Comparison of ENCODE assay signal across 22 cellular contexts in genomic region chr6:55892749-55893357, GRCh38.
"Had no signal": no experiment of that assay in that cellular context is flagged by ENCODE, and none has a peak within 500 bp of the region (broad histone marks: within the 10 kb centered on the region; RNA-seq: fewer than 3 reads in every experiment).

No MANE protein-coding gene starts in this region.

- DNase-seq: activated CD4-positive, alpha-beta T cell treated with anti-CD3 and anti-CD28 coated beads for 48 hours; activated CD4-positive, alpha-beta T cell treated with anti-CD3 and anti-CD28 coated beads, Interleukin-2, amount 50 U/mL, for 48 hours; activated CD8-positive, alpha-beta memory T cell treated with anti-CD3 and anti-CD28 coated beads for 24 hours; activated effector memory CD4-positive, alpha-beta T cell treated with Interleukin-2 at 50 U/mL for 16 hours; activated naive CD4-positive, alpha-beta T cell treated with Interleukin-2 at 50 U/mL for 16 hours; anterior cingulate cortex; islet precursor cell; left cardiac atrium; left ventricle myocardium superior; posterior cingulate gyrus; right cardiac atrium; stimulated activated CD4-positive, alpha-beta T cell treated with anti-CD3 and anti-CD28 coated beads, Interleukin-2, amount 100 ng/mL, for 48 hours; stimulated activated naive CD4-positive, alpha-beta T cell treated with Interleukin-2 at 50 U/mL for 16 hours; T-helper 17 cell; T1000; testis; transverse colon; uterus; WERI-Rb-1 had no signal

- FAIRE-seq: bronchial epithelial cell, frontal cortex had no signal

- H3K4me3 ChIP-seq: hepatocyte, testis, transverse colon, uterus had no signal
